In the genomic region with DNA sequence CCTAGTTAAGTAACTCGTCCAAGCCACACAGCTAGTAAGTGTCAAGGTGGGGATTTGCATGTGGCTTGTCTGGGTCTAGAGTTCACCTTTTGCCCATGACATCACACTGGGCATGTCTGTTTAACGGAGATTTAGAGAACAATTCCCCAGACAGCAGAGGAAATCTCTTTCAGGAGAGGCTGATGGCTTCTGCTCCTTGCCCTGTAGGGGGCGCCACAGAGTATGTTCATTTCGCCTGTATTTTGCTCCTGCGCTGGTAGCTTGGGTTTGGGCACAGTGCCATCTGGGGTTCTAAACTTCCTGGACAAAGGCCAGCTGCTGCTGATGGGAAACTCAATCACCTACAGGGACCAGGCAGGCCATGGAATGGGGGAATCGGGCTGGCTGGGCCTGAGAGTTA, we compare ENCODE assay signal across 8 cellular contexts. TPM values are rescaled to one million over a fixed set of nuclear protein-coding genes. Genes with fewer than 3 reads are reported as not detected.
DNase-seq lines count a peak whose midpoint lies in the region; ATAC-seq and TF ChIP-seq lines count a peak whose summit lies in the region.

No MANE protein-coding gene starts in this region.

- H3K27ac Mint-ChIP-seq in glutamatergic neuron (ENCODE audit: unreplicated experiment) = no peak overlapping the region

- CTCF ChIA-PET in A673 (lab: Charles Lee) = interaction anchor here (0.6 kb wide), 2 partner anchors 17 to 136 kb away, joined by 3 to 6 read pairs; no protein-coding TSS in a partner anchor

- H3K27ac ChIP-seq in A673 (ENCODE audit: low read depth, low read length, poor library complexity, severe bottlenecking) = no peak overlapping the region
- no peak overlapping the region for H3K27ac ChIP-seq in WERI-Rb-1

- H3K9me3 Mint-ChIP-seq in glutamatergic neuron (ENCODE audit: unreplicated experiment) = peaks cover 3% of the 10 kb centered on the region

- TF ChIP-seq CTCF in A673 (conservative IDR thresholded peaks at IDR 0.05; ENCODE audit: low read depth, low read length) = peak; percentile 80
- TF ChIP-seq CTCF in GM12865 (IDR thresholded peaks at IDR 0.05; ENCODE audit: insufficient read depth, low read depth, low read length, missing control alignments) = peak; percentile 53
- peak; percentile 67 for TF ChIP-seq CTCF in WERI-Rb-1 (IDR thresholded peaks at IDR 0.05; ENCODE audit: low read depth, low read length)
- TF ChIP-seq CTCF in glutamatergic neuron (IDR thresholded peaks at IDR 0.05; ENCODE audit: partially characterized antibody, unreplicated experiment) = peak; percentile 75

- peaks cover 3% of the 10 kb centered on the region for H3K27me3 Mint-ChIP-seq in glutamatergic neuron (ENCODE audit: unreplicated experiment)

- no peaks in the 10 kb centered on the region for H3K9me3 ChIP-seq in A673 (ENCODE audit: low read depth, low read length, poor library complexity, severe bottlenecking)
- H3K9me3 ChIP-seq in WERI-Rb-1 (ENCODE audit: severe bottlenecking) = no peaks in the 10 kb centered on the region

- intact Hi-C loops in A673 (cut with micrococcal nuclease; ENCODE audit: unreplicated experiment) = no loop called here

- no peak overlapping the region for H3K4me3 Mint-ChIP-seq in glutamatergic neuron (ENCODE audit: unreplicated experiment)

- no peaks in the 10 kb centered on the region for H3K36me3 Mint-ChIP-seq in glutamatergic neuron (ENCODE audit: unreplicated experiment)

- no peaks in the 10 kb centered on the region for H3K36me3 ChIP-seq in A673 (ENCODE audit: insufficient read depth, low read length, poor library complexity, severe bottlenecking)
- no peaks in the 10 kb centered on the region for H3K36me3 ChIP-seq in WERI-Rb-1

- BruUV-seq in A673 (replicated peaks; lab: Mats Ljungman, UMichigan) = no TSS peak

- ATAC-seq in GM18861 (IDR thresholded peaks at IDR 0.05; ENCODE audit: unreplicated experiment) (no peak), HG02870 (IDR thresholded peaks at IDR 0.05; ENCODE audit: unreplicated experiment) (no peak)

- peaks cover 2% of the 10 kb centered on the region for H3K27me3 ChIP-seq in A673 (replicated peaks; ENCODE audit: insufficient read depth, low read depth, low read length, poor library complexity)
- no peaks in the 10 kb centered on the region for H3K27me3 ChIP-seq in WERI-Rb-1 (ENCODE audit: insufficient read depth, low read depth, severe bottlenecking)

- DNase-seq in A673 (ENCODE audit: low spot score) (peak; percentile 42), GM12865 (ENCODE audit: low read depth) (peak; percentile 26), WERI-Rb-1 (peak; percentile 21), glutamatergic neuron (no peak), NCI-H1436 treated with DMSO at 0.1 percent for 48 hours (lab: John Stamatoyannopoulos, UW) (no peak), pons (ENCODE audit: low spot score) (no peak)

- H3K4me1 Mint-ChIP-seq in glutamatergic neuron (ENCODE audit: low read depth, unreplicated experiment) = no peaks in the 10 kb centered on the region

- H3K4me1 ChIP-seq in A673 (ENCODE audit: insufficient read depth, low read length, poor library complexity, severe bottlenecking) = no peaks in the 10 kb centered on the region

- POLR2A ChIA-PET in A673 (lab: Charles Lee; ENCODE audit: low non-redundant PET) = no interaction called here

- H3K4me3 ChIP-seq in A673 (ENCODE audit: low read depth, low read length, poor library complexity, severe bottlenecking) = no peak overlapping the region
- H3K4me3 ChIP-seq in GM12865 (ENCODE audit: low read depth, low read length) = no peak overlapping the region
- no peak overlapping the region for H3K4me3 ChIP-seq in WERI-Rb-1 (ENCODE audit: low read depth, low read length)

RNA-seq across cellular contexts. Expression of gene OTOA, which starts 20.4 kb away (rescaled TPM):
- 0.13 TPM in 1 of 2 replicates, not detected in the other for total RNA-seq in A673 (2021)
- total RNA-seq in glutamatergic neuron (ENCODE audit: unreplicated experiment) = not detected

RNA-seq across cellular contexts. Expression of gene IGSF6, which starts 31.8 kb away (rescaled TPM):
- total RNA-seq in A673 (2021) = not detected in 2 replicates
- not detected for total RNA-seq in glutamatergic neuron (ENCODE audit: unreplicated experiment)

Comparison
In these comparisons a context has a peak if more than half of its experiments do, and no peak if none do; other contexts are left out.
1. DNase-seq: peak in A673 (single experiment), GM12865 (single experiment) and WERI-Rb-1 (single experiment); none in glutamatergic neuron (single experiment), NCI-H1436 treated with DMSO at 0.1 percent for 48 hours (single experiment) and pons (single experiment).
2. Peak in every context shown above with its lines, with median percentiles within 50 percentile points of each other: CTCF ChIP-seq.